In genomic region chr13:95296326-95296939, GRCh38 we compare ENCODE assay signal across 2 cellular contexts.
TF ChIP-seq lines count a peak whose summit lies in the region.

No MANE protein-coding gene starts in this region.

TF ChIP-seq in K562, 482 proteins besides CTCF, POLR2A, EP300 and RAD21 (continued from another document):
- TF ChIP-seq NR4A1 (CRISPR knock-in tag; IDR thresholded peaks at IDR 0.05) (no peak), NR4A1 (tag; IDR thresholded peaks at IDR 0.05) (0 out of 2 replicates have a peak, but pooled peaks have one; percentile 25), THRA (IDR thresholded peaks at IDR 0.05) (peak; percentile 65; the same call in 1 of the 2 replicates)

TF ChIP-seq in liver, 16 proteins besides CTCF, POLR2A, EP300 and RAD21 (continued from another document):
- TF ChIP-seq REST (IDR thresholded peaks at IDR 0.05) (no peak), RXRA (IDR thresholded peaks at IDR 0.05) (peak; percentile 85 to 93), HNF4A (conservative IDR thresholded peaks at IDR 0.05) (peak; percentile 58 to 69), GABPA (IDR thresholded peaks at IDR 0.05 in 1 of 2, conservative IDR thresholded peaks at IDR 0.05 in 1 of 2) (no peak), EGR1 (IDR thresholded peaks at IDR 0.05; ENCODE audit: low read depth in 2 of 2) (no peak), YY1 (IDR thresholded peaks at IDR 0.05) (peak; percentile 47), JUND (IDR thresholded peaks at IDR 0.05) (no peak), FOXA2 (IDR thresholded peaks at IDR 0.05) (no peak), SP1 (IDR thresholded peaks at IDR 0.05) (no peak), FOXA1 (IDR thresholded peaks at IDR 0.05) (no peak)
TF ChIP-seq in liver: peak in this region for 5.
